Comparison of ENCODE assay signal across 1 cellular context in genomic region chr9:86741311-86742215, GRCh38.
TF ChIP-seq lines count a peak whose summit lies in the region.

No MANE protein-coding gene starts in this region.

TF ChIP-seq in HCT116, 20 proteins besides CTCF, POLR2A, EP300 and RAD21 (continued from another document):
- TF ChIP-seq ATF3 (IDR thresholded peaks at IDR 0.05), result 0 out of 2 replicates have a peak, but pooled peaks have one; percentile 29
- peak; percentile 40; the same call in 1 of the 2 replicates for TF ChIP-seq SIN3A (IDR thresholded peaks at IDR 0.05; ENCODE audit: low read depth)
- no peak for TF ChIP-seq TCF7L2 (IDR thresholded peaks at IDR 0.05; ENCODE audit: borderline replicate concordance, extremely low read depth, insufficient read depth, insufficient read length)
- TF ChIP-seq POLR2AphosphoS5 (IDR thresholded peaks at IDR 0.05; ENCODE audit: low read depth, low read length), result no peak
- no peak for TF ChIP-seq EZH2phosphoT487 (IDR thresholded peaks at IDR 0.05; ENCODE audit: borderline replicate concordance)
- TF ChIP-seq CBX3 (IDR thresholded peaks at IDR 0.05; ENCODE audit: low read depth), result peak; percentile 79
- no peak for TF ChIP-seq EZH2 (IDR thresholded peaks at IDR 0.05)
- peak; percentile 86 for TF ChIP-seq CEBPB (IDR thresholded peaks at IDR 0.05; ENCODE audit: low read depth)
- no peak for TF ChIP-seq EGR1 (IDR thresholded peaks at IDR 0.05; ENCODE audit: low read depth)
- peak; percentile 83 for TF ChIP-seq SP1 (IDR thresholded peaks at IDR 0.05; ENCODE audit: low read depth)
- peak; percentile 82 for TF ChIP-seq JUND (IDR thresholded peaks at IDR 0.05)
